Comparison of ENCODE assay signal across 16 cellular contexts in genomic region chr20:38882600-38882999, GRCh38. TPM values are rescaled to one million over a fixed set of nuclear protein-coding genes. Genes with fewer than 3 reads are reported as not detected.
DNase-seq lines count a peak whose midpoint lies in the region; ATAC-seq and TF ChIP-seq lines count a peak whose summit lies in the region.
"Had no signal": no experiment of that assay in that cellular context is flagged by ENCODE, and none has a peak within 500 bp of the region (broad histone marks: within the 10 kb centered on the region; RNA-seq: fewer than 3 reads in every experiment).

No MANE protein-coding gene starts in this region.

- DNase-seq in activated CD8-positive, alpha-beta memory T cell treated with anti-CD3 and anti-CD28 coated beads, Interleukin-2, amount 10 ng/mL, durations not matched to agents 7 days and 5 days = no peak
- DNase-seq in activated CD8-positive, alpha-beta memory T cell treated with anti-CD3 and anti-CD28 coated beads, Interleukin-2, amount 50 U/mL, for 4 hours = no peak
- DNase-seq in activated naive CD8-positive, alpha-beta T cell treated with anti-CD3 and anti-CD28 coated beads, Interleukin-2, amount 10 ng/mL, durations not matched to agents 7 days and 5 days = no peak
- no peak for DNase-seq in naive thymus-derived CD8-positive, alpha-beta T cell
- DNase-seq in CD14-positive monocyte (ENCODE audit: low spot score) (no peak), NCI-H1105 (lab: John Stamatoyannopoulos, UW) (no peak)
- DNase-seq: ACHN; activated CD4-positive, alpha-beta T cell treated with anti-CD3 and anti-CD28 coated beads, Interleukin-2, amount 50 U/mL, for 1 hour; Calu3; effector CD8-positive, alpha-beta T cell; mesenchymal stem cell; NCI-H1417 treated with DMSO at 0.1 percent for 48 hours had no signal

- H3K9me2 ChIP-seq in OCI-LY1 (ENCODE audit: low read depth, low read length) = no peaks in the 10 kb centered on the region

- H3K4me2 ChIP-seq in OCI-LY1 (ENCODE audit: low read length) = peak overlapping the region; percentile 86
- H3K4me2 ChIP-seq: neural progenitor cell had no signal

- H2AFZ ChIP-seq in OCI-LY1 (ENCODE audit: low read length) = no peak overlapping the region
- H2AFZ ChIP-seq: neural progenitor cell had no signal

- peaks cover 67% of the 10 kb centered on the region for H3K4me1 Mint-ChIP-seq in activated CD8-positive, alpha-beta memory T cell treated with anti-CD3 and anti-CD28 coated beads, Interleukin-2, amount 10 ng/mL, durations not matched to agents 7 days and 5 days
- H3K4me1 Mint-ChIP-seq in activated naive CD8-positive, alpha-beta T cell treated with anti-CD3 and anti-CD28 coated beads, Interleukin-2, amount 10 ng/mL, durations not matched to agents 7 days and 5 days = peaks cover 48% of the 10 kb centered on the region
- H3K4me1 Mint-ChIP-seq in naive thymus-derived CD8-positive, alpha-beta T cell = peaks cover 31 to 78% (median 58%) of the 10 kb centered on the region in 4 donors
- peaks cover 31% of the 10 kb centered on the region for H3K4me1 Mint-ChIP-seq in CD14-positive monocyte
- H3K4me1 Mint-ChIP-seq: neural progenitor cell had no signal

- ATAC-seq in activated CD8-positive, alpha-beta memory T cell treated with anti-CD3 and anti-CD28 coated beads, Interleukin-2, amount 10 ng/mL, durations not matched to agents 7 days and 5 days = no peak
- no peak for ATAC-seq in activated naive CD8-positive, alpha-beta T cell treated with anti-CD3 and anti-CD28 coated beads, Interleukin-2, amount 10 ng/mL, durations not matched to agents 7 days and 5 days (ENCODE audit: low read depth)
- no peak for ATAC-seq in naive thymus-derived CD8-positive, alpha-beta T cell
- no peak for ATAC-seq in HG03135 (IDR thresholded peaks at IDR 0.05; ENCODE audit: unreplicated experiment)
- ATAC-seq: Right ventricle myocardium inferior had no signal

- POLR2A ChIA-PET in activated naive CD8-positive, alpha-beta T cell treated with anti-CD3 and anti-CD28 coated beads, Interleukin-2, amount 10 ng/mL, durations not matched to agents 7 days and 5 days (lab: Charles Lee) = interaction anchor here (1.2 to 1.3 kb wide), 3 partner anchors 10 to 76 kb away, joined by 4 to 5 read pairs (median 4); no protein-coding TSS in a partner anchor
- POLR2A ChIA-PET in naive thymus-derived CD8-positive, alpha-beta T cell (lab: Charles Lee) = interaction anchor here (1.6 to 5.5 kb wide), 6 partner anchors 8 to 132 kb away, joined by 3 to 30 read pairs (median 6); partner anchors contain the start of genes DHX35 and PPP1R16B

- H3F3A ChIP-seq in OCI-LY1 (ENCODE audit: insufficient read depth, low read length) = no peaks in the 10 kb centered on the region

- H3K36me3 Mint-ChIP-seq in activated CD8-positive, alpha-beta memory T cell treated with anti-CD3 and anti-CD28 coated beads, Interleukin-2, amount 10 ng/mL, durations not matched to agents 7 days and 5 days = peaks cover 21% of the 10 kb centered on the region
- H3K36me3 Mint-ChIP-seq in activated naive CD8-positive, alpha-beta T cell treated with anti-CD3 and anti-CD28 coated beads, Interleukin-2, amount 10 ng/mL, durations not matched to agents 7 days and 5 days = peaks cover 22% of the 10 kb centered on the region
- peaks cover 0 to 2% (median 0%) of the 10 kb centered on the region in 3 donors for H3K36me3 Mint-ChIP-seq in naive thymus-derived CD8-positive, alpha-beta T cell
- peaks cover 0 to 1% of the 10 kb centered on the region in 2 donors for H3K36me3 Mint-ChIP-seq in CD14-positive monocyte
- H3K36me3 Mint-ChIP-seq: neural progenitor cell had no signal

- H3K9me3 ChIP-seq in OCI-LY1 (ENCODE audit: low read length) = no peaks in the 10 kb centered on the region

- H3K36me3 ChIP-seq in OCI-LY1 (ENCODE audit: insufficient read depth, low read length) = peaks cover 4% of the 10 kb centered on the region; the same call in 1 of the 2 replicates
- H3K36me3 ChIP-seq: neural progenitor cell had no signal

- H3K4me3 ChIP-seq in OCI-LY1 (ENCODE audit: low read depth, low read length, poor library complexity, severe bottlenecking) = peak overlapping the region; percentile 57
- H3K4me3 ChIP-seq: neural progenitor cell had no signal

- TF ChIP-seq CTCF in OCI-LY1 (IDR thresholded peaks at IDR 0.05; ENCODE audit: low read length) (no peak), CD14-positive monocyte (IDR thresholded peaks at IDR 0.05) (no peak)

- H3K27ac Mint-ChIP-seq in activated CD8-positive, alpha-beta memory T cell treated with anti-CD3 and anti-CD28 coated beads, Interleukin-2, amount 10 ng/mL, durations not matched to agents 7 days and 5 days = peak overlapping the region; percentile 78
- peak overlapping the region; percentile 84 for H3K27ac Mint-ChIP-seq in activated naive CD8-positive, alpha-beta T cell treated with anti-CD3 and anti-CD28 coated beads, Interleukin-2, amount 10 ng/mL, durations not matched to agents 7 days and 5 days
- H3K27ac Mint-ChIP-seq in naive thymus-derived CD8-positive, alpha-beta T cell = peak overlapping the region; percentile 65 to 94 (median 89)
- H3K27ac Mint-ChIP-seq in CD14-positive monocyte = peak overlapping the region in 1 of 7 donors; percentile 16
- H3K27ac Mint-ChIP-seq: neural progenitor cell had no signal

- intact Hi-C loops in CD14-positive monocyte (cut with micrococcal nuclease) = no loop called here

- CTCF ChIA-PET in activated CD8-positive, alpha-beta memory T cell treated with anti-CD3 and anti-CD28 coated beads, Interleukin-2, amount 10 ng/mL, durations not matched to agents 7 days and 5 days (lab: Charles Lee) = interaction anchor here (1.0 to 4.8 kb wide), 5 partner anchors 11 to 77 kb away, joined by 3 to 42 read pairs (median 4); partner anchors contain the start of gene PPP1R16B

- no peaks in the 10 kb centered on the region for H3K27me3 ChIP-seq in OCI-LY1 (ENCODE audit: insufficient read depth, low read length)

- H3K27me3 Mint-ChIP-seq in activated CD8-positive, alpha-beta memory T cell treated with anti-CD3 and anti-CD28 coated beads, Interleukin-2, amount 10 ng/mL, durations not matched to agents 7 days and 5 days = no peaks in the 10 kb centered on the region
- no peaks in the 10 kb centered on the region for H3K27me3 Mint-ChIP-seq in activated naive CD8-positive, alpha-beta T cell treated with anti-CD3 and anti-CD28 coated beads, Interleukin-2, amount 10 ng/mL, durations not matched to agents 7 days and 5 days
- H3K27me3 Mint-ChIP-seq in naive thymus-derived CD8-positive, alpha-beta T cell = no peaks in the 10 kb centered on the region
- peaks cover 0 to 5% (median 5%) of the 10 kb centered on the region in 3 donors for H3K27me3 Mint-ChIP-seq in CD14-positive monocyte (ENCODE audit: low read depth in 3 of 3)

- H3K79me2 ChIP-seq in OCI-LY1 (ENCODE audit: insufficient read depth, low read length) = peaks cover 15% of the 10 kb centered on the region

- H3K9me3 Mint-ChIP-seq in activated CD8-positive, alpha-beta memory T cell treated with anti-CD3 and anti-CD28 coated beads, Interleukin-2, amount 10 ng/mL, durations not matched to agents 7 days and 5 days (ENCODE audit: low read depth) = no peaks in the 10 kb centered on the region
- peaks cover 3% of the 10 kb centered on the region for H3K9me3 Mint-ChIP-seq in activated naive CD8-positive, alpha-beta T cell treated with anti-CD3 and anti-CD28 coated beads, Interleukin-2, amount 10 ng/mL, durations not matched to agents 7 days and 5 days
- H3K9me3 Mint-ChIP-seq in naive thymus-derived CD8-positive, alpha-beta T cell = no peaks in the 10 kb centered on the region
- H3K9me3 Mint-ChIP-seq in CD14-positive monocyte = peaks cover 0 to 2% (median 0%) of the 10 kb centered on the region in 7 donors
- H3K9me3 Mint-ChIP-seq: neural progenitor cell had no signal

- no peaks in the 10 kb centered on the region for H4K20me1 ChIP-seq in OCI-LY1 (ENCODE audit: insufficient read depth, low read length)

- H3K4me1 ChIP-seq in OCI-LY1 (ENCODE audit: insufficient read depth, low read length, severe bottlenecking) = peaks cover 71% of the 10 kb centered on the region
- H3K4me1 ChIP-seq: neural progenitor cell had no signal

- peak overlapping the region; percentile 84 for H3K9ac ChIP-seq in OCI-LY1 (ENCODE audit: low read length)
- H3K9ac ChIP-seq: neural progenitor cell had no signal

- peak overlapping the region; percentile 19 for H3K4me3 Mint-ChIP-seq in activated CD8-positive, alpha-beta memory T cell treated with anti-CD3 and anti-CD28 coated beads, Interleukin-2, amount 10 ng/mL, durations not matched to agents 7 days and 5 days
- H3K4me3 Mint-ChIP-seq in activated naive CD8-positive, alpha-beta T cell treated with anti-CD3 and anti-CD28 coated beads, Interleukin-2, amount 10 ng/mL, durations not matched to agents 7 days and 5 days = peak overlapping the region; percentile 55
- peak overlapping the region in 7 of 10 donors; percentile 8 to 71 (median 21) for H3K4me3 Mint-ChIP-seq in naive thymus-derived CD8-positive, alpha-beta T cell
- no peak overlapping the region for H3K4me3 Mint-ChIP-seq in CD14-positive monocyte
- H3K4me3 Mint-ChIP-seq: neural progenitor cell had no signal

- peak overlapping the region; percentile 100 for H3K27ac ChIP-seq in OCI-LY1 (ENCODE audit: low read depth, low read length, poor library complexity, severe bottlenecking)
- H3K27ac ChIP-seq: neural progenitor cell had no signal

RNA-seq across cellular contexts. Expression of gene FAM83D, which starts 43.6 kb away (rescaled TPM):
- total RNA-seq in activated CD8-positive, alpha-beta memory T cell treated with anti-CD3 and anti-CD28 coated beads, Interleukin-2, amount 10 ng/mL, durations not matched to agents 7 days and 5 days = 10 to 100 TPM; 23.1 to 28.4 TPM
- total RNA-seq in activated naive CD8-positive, alpha-beta T cell treated with anti-CD3 and anti-CD28 coated beads, Interleukin-2, amount 10 ng/mL, durations not matched to agents 7 days and 5 days = 10 to 100 TPM; 14.4 to 15.4 TPM
- total RNA-seq in naive thymus-derived CD8-positive, alpha-beta T cell = 1 to 10 TPM; 1.0 to 1.1 TPM
- under 1 TPM; 0.46 to 0.56 (median 0.49) TPM for polyA plus RNA-seq in naive thymus-derived CD8-positive, alpha-beta T cell
- under 1 TPM in 1 of 2 donors, not detected in 1; 0.09 TPM for polyA plus RNA-seq in CD14-positive monocyte

Comparison
In these comparisons a context has a peak if more than half of its experiments do, and no peak if none do; other contexts are left out.
1. H3K4me3 Mint-ChIP-seq: peak in activated CD8-positive, alpha-beta memory T cell treated with anti-CD3 and anti-CD28 coated beads, Interleukin-2, amount 10 ng/mL, durations not matched to agents 7 days and 5 days (single experiment), activated naive CD8-positive, alpha-beta T cell treated with anti-CD3 and anti-CD28 coated beads, Interleukin-2, amount 10 ng/mL, durations not matched to agents 7 days and 5 days (single experiment) and naive thymus-derived CD8-positive, alpha-beta T cell (7 of 10); none in CD14-positive monocyte (0 of 2).
2. RNA of gene FAM83D, which starts 43.6 kb away (total RNA-seq): 23.1 to 28.4 TPM in activated CD8-positive, alpha-beta memory T cell treated with anti-CD3 and anti-CD28 coated beads, Interleukin-2, amount 10 ng/mL, durations not matched to agents 7 days and 5 days and 14.4 to 15.4 TPM in activated naive CD8-positive, alpha-beta T cell treated with anti-CD3 and anti-CD28 coated beads, Interleukin-2, amount 10 ng/mL, durations not matched to agents 7 days and 5 days; 1.0 to 1.1 TPM in naive thymus-derived CD8-positive, alpha-beta T cell; every median in the first group is over 4 times any median in the second.